ENCODE assay signal across 1 cellular context in genomic region chr13:23375007-23375971, GRCh38.
A peak's percentile ranks its signal among the peaks of the same experiment; 100 is the strongest.
TF ChIP-seq lines count a peak whose summit lies in the region.

No MANE protein-coding gene starts in this region.

TF ChIP-seq in HepG2, 621 proteins besides CTCF, POLR2A, EP300 and RAD21 (continued from another document and continues in another):
- TF ChIP-seq REST (IDR thresholded peaks at IDR 0.05; ENCODE audit: borderline replicate concordance in 1 of 2, low read depth in 1 of 2, low read length in 2 of 2): no peak
- TF ChIP-seq ZC3H4 (CRISPR knock-in tag; IDR thresholded peaks at IDR 0.05; ENCODE audit: borderline replicate concordance): no peak
- no peak for TF ChIP-seq ZNF672 (CRISPR knock-in tag; IDR thresholded peaks at IDR 0.05)
- TF ChIP-seq, protein P1, sequence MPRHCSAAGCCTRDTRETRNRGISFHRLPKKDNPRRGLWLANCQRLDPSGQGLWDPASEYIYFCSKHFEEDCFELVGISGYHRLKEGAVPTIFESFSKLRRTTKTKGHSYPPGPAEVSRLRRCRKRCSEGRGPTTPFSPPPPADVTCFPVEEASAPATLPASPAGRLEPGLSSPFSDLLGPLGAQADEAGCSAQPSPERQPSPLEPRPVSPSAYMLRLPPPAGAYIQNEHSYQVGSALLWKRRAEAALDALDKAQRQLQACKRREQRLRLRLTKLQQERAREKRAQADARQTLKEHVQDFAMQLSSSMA (CRISPR knock-in tag; IDR thresholded peaks at IDR 0.05): no peak
- TF ChIP-seq ZSCAN21 (CRISPR knock-in tag; IDR thresholded peaks at IDR 0.05; ENCODE audit: borderline replicate concordance): 0 out of 2 replicates have a peak, but pooled peaks have one; percentile 31
- no peak for TF ChIP-seq NCOR1 (IDR thresholded peaks at IDR 0.05; ENCODE audit: borderline replicate concordance, low read length)
- TF ChIP-seq KMT2B (CRISPR knock-in tag; IDR thresholded peaks at IDR 0.05): no peak
- no peak for TF ChIP-seq SRSF9 (IDR thresholded peaks at IDR 0.05; ENCODE audit: borderline replicate concordance, insufficient read depth, low read depth, low read length, poor library complexity, severe bottlenecking)
- no peak for TF ChIP-seq HIVEP1 (CRISPR knock-in tag; IDR thresholded peaks at IDR 0.05)
- no peak for TF ChIP-seq ADNP (CRISPR knock-in tag; IDR thresholded peaks at IDR 0.05)
- no peak for TF ChIP-seq NFE2 (CRISPR knock-in tag; IDR thresholded peaks at IDR 0.05)
- no peak for TF ChIP-seq ZNF605 (CRISPR knock-in tag; IDR thresholded peaks at IDR 0.05)
- no peak for TF ChIP-seq ATF7 (IDR thresholded peaks at IDR 0.05)
- TF ChIP-seq ATF7 (CRISPR knock-in tag; IDR thresholded peaks at IDR 0.05): 0 out of 2 replicates have a peak, but pooled peaks have one; percentile 39
- no peak for TF ChIP-seq NFKBIZ (CRISPR knock-in tag; IDR thresholded peaks at IDR 0.05)
- TF ChIP-seq ELK4 (CRISPR knock-in tag; IDR thresholded peaks at IDR 0.05; ENCODE audit: borderline replicate concordance): no peak
- no peak for TF ChIP-seq SNAPC2 (CRISPR knock-in tag; IDR thresholded peaks at IDR 0.05)
- no peak for TF ChIP-seq EED (CRISPR knock-in tag; IDR thresholded peaks at IDR 0.05)
- TF ChIP-seq ZNF543 (CRISPR knock-in tag; IDR thresholded peaks at IDR 0.05): no peak; the same call in 1 of the 2 replicates
- TF ChIP-seq SP1 (IDR thresholded peaks at IDR 0.05): no peak
- TF ChIP-seq SP1 (CRISPR knock-in tag; IDR thresholded peaks at IDR 0.05): no peak; the same call in 1 of the 2 replicates
- TF ChIP-seq MYNN (CRISPR knock-in tag; IDR thresholded peaks at IDR 0.05; ENCODE audit: low read depth): no peak
- 0 out of 2 replicates have a peak, but pooled peaks have one; percentile 25 for TF ChIP-seq HOXA9 (CRISPR knock-in tag; IDR thresholded peaks at IDR 0.05; ENCODE audit: borderline replicate concordance)
- TF ChIP-seq ZSCAN22 (CRISPR knock-in tag; IDR thresholded peaks at IDR 0.05): no peak
- TF ChIP-seq SCMH1 (CRISPR knock-in tag; IDR thresholded peaks at IDR 0.05; ENCODE audit: borderline replicate concordance): no peak
- TF ChIP-seq SKIL (CRISPR knock-in tag; IDR thresholded peaks at IDR 0.05; ENCODE audit: borderline replicate concordance): no peak
- no peak for TF ChIP-seq MTA3 (CRISPR knock-in tag; IDR thresholded peaks at IDR 0.05)
- no peak for TF ChIP-seq ZNF496 (CRISPR knock-in tag; IDR thresholded peaks at IDR 0.05; ENCODE audit: insufficient replicate concordance)
- TF ChIP-seq POGZ (CRISPR knock-in tag; IDR thresholded peaks at IDR 0.05): no peak
- TF ChIP-seq HDAC2 (CRISPR knock-in tag; IDR thresholded peaks at IDR 0.05): no peak
- TF ChIP-seq AKAP8 (CRISPR knock-in tag; IDR thresholded peaks at IDR 0.05): no peak
- TF ChIP-seq FOXP4 (CRISPR knock-in tag; IDR thresholded peaks at IDR 0.05): no peak
- peak; percentile 16 for TF ChIP-seq YY1 (IDR thresholded peaks at IDR 0.05; ENCODE audit: insufficient read depth, insufficient replicate concordance, low read depth, low read length)
- peak; percentile 59; the same call in 1 of the 2 replicates for TF ChIP-seq SIN3A (IDR thresholded peaks at IDR 0.05; ENCODE audit: borderline replicate concordance, low read depth, low read length)
- TF ChIP-seq ZNF460 (CRISPR knock-in tag; IDR thresholded peaks at IDR 0.05; ENCODE audit: borderline replicate concordance): no peak
- TF ChIP-seq SP2 (CRISPR knock-in tag; IDR thresholded peaks at IDR 0.05): peak; percentile 43
- TF ChIP-seq, protein P2, sequence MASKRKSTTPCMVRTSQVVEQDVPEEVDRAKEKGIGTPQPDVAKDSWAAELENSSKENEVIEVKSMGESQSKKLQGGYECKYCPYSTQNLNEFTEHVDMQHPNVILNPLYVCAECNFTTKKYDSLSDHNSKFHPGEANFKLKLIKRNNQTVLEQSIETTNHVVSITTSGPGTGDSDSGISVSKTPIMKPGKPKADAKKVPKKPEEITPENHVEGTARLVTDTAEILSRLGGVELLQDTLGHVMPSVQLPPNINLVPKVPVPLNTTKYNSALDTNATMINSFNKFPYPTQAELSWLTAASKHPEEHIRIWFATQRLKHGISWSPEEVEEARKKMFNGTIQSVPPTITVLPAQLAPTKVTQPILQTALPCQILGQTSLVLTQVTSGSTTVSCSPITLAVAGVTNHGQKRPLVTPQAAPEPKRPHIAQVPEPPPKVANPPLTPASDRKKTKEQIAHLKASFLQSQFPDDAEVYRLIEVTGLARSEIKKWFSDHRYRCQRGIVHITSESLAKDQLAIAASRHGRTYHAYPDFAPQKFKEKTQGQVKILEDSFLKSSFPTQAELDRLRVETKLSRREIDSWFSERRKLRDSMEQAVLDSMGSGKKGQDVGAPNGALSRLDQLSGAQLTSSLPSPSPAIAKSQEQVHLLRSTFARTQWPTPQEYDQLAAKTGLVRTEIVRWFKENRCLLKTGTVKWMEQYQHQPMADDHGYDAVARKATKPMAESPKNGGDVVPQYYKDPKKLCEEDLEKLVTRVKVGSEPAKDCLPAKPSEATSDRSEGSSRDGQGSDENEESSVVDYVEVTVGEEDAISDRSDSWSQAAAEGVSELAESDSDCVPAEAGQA (IDR thresholded peaks at IDR 0.05; ENCODE audit: low read depth): no peak
- TF ChIP-seq, protein P2 (CRISPR knock-in tag; IDR thresholded peaks at IDR 0.05; ENCODE audit: borderline replicate concordance): no peak
- TF ChIP-seq ZNF7 (CRISPR knock-in tag; IDR thresholded peaks at IDR 0.05): no peak
- TF ChIP-seq SMAD3 (CRISPR knock-in tag; IDR thresholded peaks at IDR 0.05): no peak
- no peak for TF ChIP-seq SIN3B (IDR thresholded peaks at IDR 0.05; ENCODE audit: low read length)
- TF ChIP-seq, protein P3, sequence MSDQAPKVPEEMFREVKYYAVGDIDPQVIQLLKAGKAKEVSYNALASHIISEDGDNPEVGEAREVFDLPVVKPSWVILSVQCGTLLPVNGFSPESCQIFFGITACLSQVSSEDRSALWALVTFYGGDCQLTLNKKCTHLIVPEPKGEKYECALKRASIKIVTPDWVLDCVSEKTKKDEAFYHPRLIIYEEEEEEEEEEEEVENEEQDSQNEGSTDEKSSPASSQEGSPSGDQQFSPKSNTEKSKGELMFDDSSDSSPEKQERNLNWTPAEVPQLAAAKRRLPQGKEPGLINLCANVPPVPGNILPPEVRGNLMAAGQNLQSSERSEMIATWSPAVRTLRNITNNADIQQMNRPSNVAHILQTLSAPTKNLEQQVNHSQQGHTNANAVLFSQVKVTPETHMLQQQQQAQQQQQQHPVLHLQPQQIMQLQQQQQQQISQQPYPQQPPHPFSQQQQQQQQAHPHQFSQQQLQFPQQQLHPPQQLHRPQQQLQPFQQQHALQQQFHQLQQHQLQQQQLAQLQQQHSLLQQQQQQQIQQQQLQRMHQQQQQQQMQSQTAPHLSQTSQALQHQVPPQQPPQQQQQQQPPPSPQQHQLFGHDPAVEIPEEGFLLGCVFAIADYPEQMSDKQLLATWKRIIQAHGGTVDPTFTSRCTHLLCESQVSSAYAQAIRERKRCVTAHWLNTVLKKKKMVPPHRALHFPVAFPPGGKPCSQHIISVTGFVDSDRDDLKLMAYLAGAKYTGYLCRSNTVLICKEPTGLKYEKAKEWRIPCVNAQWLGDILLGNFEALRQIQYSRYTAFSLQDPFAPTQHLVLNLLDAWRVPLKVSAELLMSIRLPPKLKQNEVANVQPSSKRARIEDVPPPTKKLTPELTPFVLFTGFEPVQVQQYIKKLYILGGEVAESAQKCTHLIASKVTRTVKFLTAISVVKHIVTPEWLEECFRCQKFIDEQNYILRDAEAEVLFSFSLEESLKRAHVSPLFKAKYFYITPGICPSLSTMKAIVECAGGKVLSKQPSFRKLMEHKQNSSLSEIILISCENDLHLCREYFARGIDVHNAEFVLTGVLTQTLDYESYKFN (CRISPR knock-in tag; conservative IDR thresholded peaks at IDR 0.05): no peak
- TF ChIP-seq ZNF20 (CRISPR knock-in tag; IDR thresholded peaks at IDR 0.05): no peak
- TF ChIP-seq HNRNPH1 (optimal IDR thresholded peaks at IDR 0.05; ENCODE audit: low read depth, low read length): no peak
- TF ChIP-seq RFX3 (CRISPR knock-in tag; IDR thresholded peaks at IDR 0.05): no peak
- TF ChIP-seq MNT (IDR thresholded peaks at IDR 0.05): no peak
- TF ChIP-seq ARID2 (CRISPR knock-in tag; IDR thresholded peaks at IDR 0.05; ENCODE audit: borderline replicate concordance): no peak
